1 cellular context compared by ENCODE assay signal in the genomic region with DNA sequence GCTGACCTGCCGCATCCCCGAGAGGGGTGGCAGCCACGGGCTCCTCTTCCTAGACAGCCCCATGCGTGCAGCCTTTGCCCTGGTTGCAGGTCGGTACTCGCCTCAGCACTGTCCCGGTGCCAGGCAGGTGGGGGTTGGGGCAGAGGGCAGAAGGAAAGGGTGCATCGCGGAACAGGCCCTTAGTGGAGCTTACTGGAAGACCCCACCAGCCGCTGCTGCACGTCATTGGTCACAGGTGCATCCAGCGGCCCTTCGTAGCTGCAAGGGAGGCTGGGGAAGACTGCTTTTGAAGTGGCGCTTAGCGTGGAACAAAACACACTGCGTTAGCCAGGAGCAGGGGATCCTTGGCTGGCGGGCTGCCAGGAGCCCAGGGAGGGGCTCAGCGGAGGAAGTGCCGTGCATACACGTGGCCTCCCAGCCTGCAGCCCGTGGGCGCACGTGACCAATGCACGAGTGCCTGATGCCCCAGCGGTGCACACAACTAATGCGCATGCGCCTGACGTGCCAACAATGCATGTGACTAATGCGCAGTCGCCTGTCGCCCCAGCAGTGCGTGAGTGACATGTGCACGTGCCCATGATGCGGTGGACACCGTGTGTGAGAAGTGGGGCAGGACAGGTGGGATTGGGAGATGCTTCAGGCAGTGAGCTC.
TF ChIP-seq lines count a peak whose summit lies in the region.

No MANE protein-coding gene starts in this region.

TF ChIP-seq in K562, 482 proteins besides CTCF, POLR2A, EP300 and RAD21:
- TF ChIP-seq CBX1 (IDR thresholded peaks at IDR 0.05; ENCODE audit: low read depth) (peak; percentile 23; the same call in 1 of the 2 replicates), ZNF324 (CRISPR knock-in tag; IDR thresholded peaks at IDR 0.05) (no peak), SUPT5H (IDR thresholded peaks at IDR 0.05) (0 out of 2 replicates have a peak, but pooled peaks have one; percentile 17), RBFOX2 (IDR thresholded peaks at IDR 0.05; ENCODE audit: low read depth, low read length) (peak; percentile 52), RBM22 (IDR thresholded peaks at IDR 0.05; ENCODE audit: low read depth, low read length, poor library complexity, severe bottlenecking) (peak; percentile 57), NFIC (IDR thresholded peaks at IDR 0.05) (peak; percentile 87), POLR2G (IDR thresholded peaks at IDR 0.05; ENCODE audit: low read depth, low read length) (peak; percentile 74), ZNF263 (CRISPR knock-in tag; IDR thresholded peaks at IDR 0.05; ENCODE audit: borderline replicate concordance) (no peak), CBX3 (IDR thresholded peaks at IDR 0.05; ENCODE audit: borderline replicate concordance in 1 of 2, low read length in 2 of 2) (peak in 1 of 2 experiments; percentile 64; a peak in 1 of 3 replicates)
- TF ChIP-seq, protein P1, sequence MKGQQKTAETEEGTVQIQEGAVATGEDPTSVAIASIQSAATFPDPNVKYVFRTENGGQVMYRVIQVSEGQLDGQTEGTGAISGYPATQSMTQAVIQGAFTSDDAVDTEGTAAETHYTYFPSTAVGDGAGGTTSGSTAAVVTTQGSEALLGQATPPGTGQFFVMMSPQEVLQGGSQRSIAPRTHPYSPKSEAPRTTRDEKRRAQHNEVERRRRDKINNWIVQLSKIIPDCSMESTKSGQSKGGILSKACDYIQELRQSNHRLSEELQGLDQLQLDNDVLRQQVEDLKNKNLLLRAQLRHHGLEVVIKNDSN (CRISPR knock-in tag; IDR thresholded peaks at IDR 0.05), result 0 out of 2 replicates have a peak, but pooled peaks have one; percentile 21
- TF ChIP-seq, protein P2, sequence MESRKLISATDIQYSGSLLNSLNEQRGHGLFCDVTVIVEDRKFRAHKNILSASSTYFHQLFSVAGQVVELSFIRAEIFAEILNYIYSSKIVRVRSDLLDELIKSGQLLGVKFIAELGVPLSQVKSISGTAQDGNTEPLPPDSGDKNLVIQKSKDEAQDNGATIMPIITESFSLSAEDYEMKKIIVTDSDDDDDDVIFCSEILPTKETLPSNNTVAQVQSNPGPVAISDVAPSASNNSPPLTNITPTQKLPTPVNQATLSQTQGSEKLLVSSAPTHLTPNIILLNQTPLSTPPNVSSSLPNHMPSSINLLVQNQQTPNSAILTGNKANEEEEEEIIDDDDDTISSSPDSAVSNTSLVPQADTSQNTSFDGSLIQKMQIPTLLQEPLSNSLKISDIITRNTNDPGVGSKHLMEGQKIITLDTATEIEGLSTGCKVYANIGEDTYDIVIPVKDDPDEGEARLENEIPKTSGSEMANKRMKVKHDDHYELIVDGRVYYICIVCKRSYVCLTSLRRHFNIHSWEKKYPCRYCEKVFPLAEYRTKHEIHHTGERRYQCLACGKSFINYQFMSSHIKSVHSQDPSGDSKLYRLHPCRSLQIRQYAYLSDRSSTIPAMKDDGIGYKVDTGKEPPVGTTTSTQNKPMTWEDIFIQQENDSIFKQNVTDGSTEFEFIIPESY (CRISPR knock-in tag; IDR thresholded peaks at IDR 0.05), result peak; percentile 99
- TF ChIP-seq, protein P3, sequence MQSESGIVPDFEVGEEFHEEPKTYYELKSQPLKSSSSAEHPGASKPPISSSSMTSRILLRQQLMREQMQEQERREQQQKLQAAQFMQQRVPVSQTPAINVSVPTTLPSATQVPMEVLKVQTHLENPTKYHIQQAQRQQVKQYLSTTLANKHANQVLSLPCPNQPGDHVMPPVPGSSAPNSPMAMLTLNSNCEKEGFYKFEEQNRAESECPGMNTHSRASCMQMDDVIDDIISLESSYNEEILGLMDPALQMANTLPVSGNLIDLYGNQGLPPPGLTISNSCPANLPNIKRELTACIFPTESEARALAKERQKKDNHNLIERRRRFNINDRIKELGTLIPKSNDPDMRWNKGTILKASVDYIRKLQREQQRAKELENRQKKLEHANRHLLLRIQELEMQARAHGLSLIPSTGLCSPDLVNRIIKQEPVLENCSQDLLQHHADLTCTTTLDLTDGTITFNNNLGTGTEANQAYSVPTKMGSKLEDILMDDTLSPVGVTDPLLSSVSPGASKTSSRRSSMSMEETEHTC (IDR thresholded peaks at IDR 0.05), result no peak
- TF ChIP-seq, protein P4, sequence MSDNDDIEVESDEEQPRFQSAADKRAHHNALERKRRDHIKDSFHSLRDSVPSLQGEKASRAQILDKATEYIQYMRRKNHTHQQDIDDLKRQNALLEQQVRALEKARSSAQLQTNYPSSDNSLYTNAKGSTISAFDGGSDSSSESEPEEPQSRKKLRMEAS (CRISPR knock-in tag; IDR thresholded peaks at IDR 0.05), result peak; percentile 20; the same call in 1 of the 2 replicates
